In genomic region chr1:7940745-7941436, GRCh38 we compare ENCODE assay signal across 8 cellular contexts. TPM values are rescaled to one million over a fixed set of nuclear protein-coding genes. Genes with fewer than 3 reads are reported as not detected.
DNase-seq lines count a peak whose midpoint lies in the region; ATAC-seq and TF ChIP-seq lines count a peak whose summit lies in the region.

TSS of gene TNFRSF9 (minus strand) at chr1:7940839. CDS start at chr1:7939994, 845 bp downstream.

- peak within 1 kb of the TSS; percentile 75 for H3K4me3 Mint-ChIP-seq in activated naive CD4-positive, alpha-beta T cell treated with anti-CD3 and anti-CD28 coated beads for 36 hours
- peak within 1 kb of the TSS; percentile 89 for H3K4me3 Mint-ChIP-seq in natural killer cell treated with Interleukin-12 subunit alpha and Interleukin-12 subunit beta and Interleukin-15 and Interleukin-18, amount 100 ng/mL, for 72 hours

- no peak for TF ChIP-seq CTCF in RWPE2 (IDR thresholded peaks at IDR 0.05; ENCODE audit: poor library complexity, severe bottlenecking)

- intact Hi-C loops in activated naive CD4-positive, alpha-beta T cell treated with anti-CD3 and anti-CD28 coated beads for 36 hours (cut with micrococcal nuclease): loop anchor here (1.0 kb wide), 3 partner anchors 8 to 21 kb away; no protein-coding TSS in a partner anchor

- H3K4me1 Mint-ChIP-seq in activated naive CD4-positive, alpha-beta T cell treated with anti-CD3 and anti-CD28 coated beads for 36 hours (ENCODE audit: low read depth): peaks cover 50% of the 10 kb centered on the region
- H3K4me1 Mint-ChIP-seq in natural killer cell treated with Interleukin-12 subunit alpha and Interleukin-12 subunit beta and Interleukin-15 and Interleukin-18, amount 100 ng/mL, for 72 hours (ENCODE audit: low read depth in 2 of 2): peaks cover 62 to 63% of the 10 kb centered on the region in 2 donors

- DNase-seq in COLO668 (lab: John Stamatoyannopoulos, UW; ENCODE audit: unreplicated experiment): peak; percentile 29
- no peak for DNase-seq in RWPE2 (ENCODE audit: low spot score)
- peak; percentile 89 for DNase-seq in activated naive CD4-positive, alpha-beta T cell treated with anti-CD3 and anti-CD28 coated beads for 36 hours
- DNase-seq in natural killer cell treated with Interleukin-12 subunit alpha and Interleukin-12 subunit beta and Interleukin-15 and Interleukin-18, amount 100 ng/mL, for 72 hours (ENCODE audit: low spot score): peak; percentile 92
- no peak for DNase-seq in hypothalamus (lab: John Stamatoyannopoulos, UW)
- DNase-seq in NCI-H146 (lab: John Stamatoyannopoulos, UW): no peak
- no peak for DNase-seq in NCI-H2107 (lab: John Stamatoyannopoulos, UW)

- no peak within 1 kb of the TSS for H3K27ac ChIP-seq in RWPE2 (ENCODE audit: poor library complexity, severe bottlenecking)

- no peaks in the 10 kb centered on the region for H3K9me3 ChIP-seq in RWPE2 (ENCODE audit: severe bottlenecking)

- no peaks in the 10 kb centered on the region for H3K36me3 ChIP-seq in RWPE2 (ENCODE audit: low read depth)

- peaks cover 13% of the 10 kb centered on the region for H3K27me3 ChIP-seq in RWPE2 (ENCODE audit: insufficient read depth, poor library complexity, severe bottlenecking)

- ATAC-seq in RWPE2 (ENCODE audit: low read depth) (peak; percentile 51; the same call in 1 of the 3 replicates), HG03280 (IDR thresholded peaks at IDR 0.05; ENCODE audit: unreplicated experiment) (no peak)
- peak; percentile 91 to 93 for ATAC-seq in natural killer cell treated with Interleukin-12 subunit alpha and Interleukin-12 subunit beta and Interleukin-15 and Interleukin-18, amount 100 ng/mL, for 72 hours

- peaks cover 13% of the 10 kb centered on the region for H3K27me3 Mint-ChIP-seq in activated naive CD4-positive, alpha-beta T cell treated with anti-CD3 and anti-CD28 coated beads for 36 hours (ENCODE audit: low read depth)
- no peaks in the 10 kb centered on the region for H3K27me3 Mint-ChIP-seq in natural killer cell treated with Interleukin-12 subunit alpha and Interleukin-12 subunit beta and Interleukin-15 and Interleukin-18, amount 100 ng/mL, for 72 hours

- H3K4me1 ChIP-seq in RWPE2 (ENCODE audit: insufficient read depth, poor library complexity, severe bottlenecking): peaks cover 9% of the 10 kb centered on the region

- H3K4me3 ChIP-seq in RWPE2 (ENCODE audit: severe bottlenecking): no peak within 1 kb of the TSS

- H3K27ac Mint-ChIP-seq in activated naive CD4-positive, alpha-beta T cell treated with anti-CD3 and anti-CD28 coated beads for 36 hours: peak within 1 kb of the TSS; percentile 68
- H3K27ac Mint-ChIP-seq in natural killer cell treated with Interleukin-12 subunit alpha and Interleukin-12 subunit beta and Interleukin-15 and Interleukin-18, amount 100 ng/mL, for 72 hours: peak within 1 kb of the TSS; percentile 99

- CTCF ChIA-PET in activated naive CD4-positive, alpha-beta T cell treated with anti-CD3 and anti-CD28 coated beads for 36 hours (lab: Charles Lee): interaction anchor here (0.7 kb wide), 1 partner anchor 35 kb away, joined by 3 read pairs; no protein-coding TSS in a partner anchor

- peaks cover 2% of the 10 kb centered on the region for H3K36me3 Mint-ChIP-seq in activated naive CD4-positive, alpha-beta T cell treated with anti-CD3 and anti-CD28 coated beads for 36 hours (ENCODE audit: low read depth)
- peaks cover 20% of the 10 kb centered on the region for H3K36me3 Mint-ChIP-seq in natural killer cell treated with Interleukin-12 subunit alpha and Interleukin-12 subunit beta and Interleukin-15 and Interleukin-18, amount 100 ng/mL, for 72 hours

- no peaks in the 10 kb centered on the region for H3K9me3 Mint-ChIP-seq in activated naive CD4-positive, alpha-beta T cell treated with anti-CD3 and anti-CD28 coated beads for 36 hours
- H3K9me3 Mint-ChIP-seq in natural killer cell treated with Interleukin-12 subunit alpha and Interleukin-12 subunit beta and Interleukin-15 and Interleukin-18, amount 100 ng/mL, for 72 hours: no peaks in the 10 kb centered on the region

RNA-seq across cellular contexts. Expression of gene TNFRSF9, which starts in this region (rescaled TPM):
- total RNA-seq in activated naive CD4-positive, alpha-beta T cell treated with anti-CD3 and anti-CD28 coated beads for 36 hours: 10 to 100 TPM; 10.5 to 11.6 TPM
- 100 to 1,000 TPM; 126 to 462 TPM for total RNA-seq in natural killer cell treated with Interleukin-12 subunit alpha and Interleukin-12 subunit beta and Interleukin-15 and Interleukin-18, amount 100 ng/mL, for 72 hours

Comparison
In these comparisons a context has a peak if more than half of its experiments do, and no peak if none do; other contexts are left out.
1. RNA of gene TNFRSF9 (total RNA-seq): 126 to 462 TPM in natural killer cell treated with Interleukin-12 subunit alpha and Interleukin-12 subunit beta and Interleukin-15 and Interleukin-18, amount 100 ng/mL, for 72 hours; 10.5 to 11.6 TPM in activated naive CD4-positive, alpha-beta T cell treated with anti-CD3 and anti-CD28 coated beads for 36 hours; every median in the first group is over 10 times any median in the second.
2. DNase-seq: peak in COLO668 (single experiment), activated naive CD4-positive, alpha-beta T cell treated with anti-CD3 and anti-CD28 coated beads for 36 hours (single experiment) and natural killer cell treated with Interleukin-12 subunit alpha and Interleukin-12 subunit beta and Interleukin-15 and Interleukin-18, amount 100 ng/mL, for 72 hours (single experiment); none in RWPE2 (single experiment), hypothalamus (0 of 51), NCI-H146 (single experiment) and NCI-H2107 (single experiment).